8 cellular contexts compared by ENCODE assay signal in genomic region chr18:62717059-62717849, GRCh38. TPM values are rescaled to one million over a fixed set of nuclear protein-coding genes. Genes with fewer than 3 reads are reported as not detected.
DNase-seq lines count a peak whose midpoint lies in the region; ATAC-seq and TF ChIP-seq lines count a peak whose summit lies in the region.

No MANE protein-coding gene starts in this region.

- peak overlapping the region; percentile 91 for H3K4me3 Mint-ChIP-seq in WTC11

- CTCF ChIA-PET in WTC11 (lab: Charles Lee): interaction anchor here (0.6 to 2.3 kb wide), 9 partner anchors 24 to 268 kb away, joined by 3 to 6 read pairs (median 3); no protein-coding TSS in a partner anchor

- POLR2A ChIA-PET in WTC11 (lab: Charles Lee): interaction anchor here (0.6 to 3.8 kb wide), 6 partner anchors 17 to 160 kb away, joined by 3 to 19 read pairs (median 4); no protein-coding TSS in a partner anchor

- peak; percentile 2; the same call in 1 of the 2 replicates for ATAC-seq in WTC11
- ATAC-seq in left lobe of liver: peak; percentile 5
- no peak for ATAC-seq in HG03159 (IDR thresholded peaks at IDR 0.05; ENCODE audit: unreplicated experiment)

- peaks cover 4% of the 10 kb centered on the region; the same call in 1 of the 2 replicates for H3K36me3 Mint-ChIP-seq in WTC11

- peak; percentile 90 for DNase-seq in NCI-H146 treated with DMSO at 0.1 percent for 48 hours (lab: John Stamatoyannopoulos, UW; ENCODE audit: unreplicated experiment)
- DNase-seq in WTC11 (ENCODE audit: low spot score): peak; percentile 39
- peak; percentile 60 for DNase-seq in cerebellar cortex (ENCODE audit: low spot score)
- peak; percentile 69 for DNase-seq in left lobe of liver (ENCODE audit: low spot score)
- peak; percentile 42 for DNase-seq in stimulated activated CD4-positive, alpha-beta T cell treated with anti-CD3 and anti-CD28 coated beads, Interleukin-4, amount 100 ng/mL, for 24 hours
- no peak for DNase-seq in GM19240 (ENCODE audit: insufficient read length, low spot score)

- H3K4me1 Mint-ChIP-seq in WTC11: peaks cover 57% of the 10 kb centered on the region

- H3K4me3 ChIP-seq in GM12875 (ENCODE audit: low read depth, low read length): peak overlapping the region; percentile 85

- no peaks in the 10 kb centered on the region for H3K27me3 Mint-ChIP-seq in WTC11 (ENCODE audit: low read depth)

- no peak for TF ChIP-seq CTCF in GM12875 (IDR thresholded peaks at IDR 0.05; ENCODE audit: borderline replicate concordance, insufficient read depth, low read depth, low read length)
- no peak for TF ChIP-seq CTCF in WTC11 (IDR thresholded peaks at IDR 0.05)

- H3K27ac Mint-ChIP-seq in WTC11: peak overlapping the region; percentile 75

- H3K9me3 Mint-ChIP-seq in WTC11: no peaks in the 10 kb centered on the region

TF ChIP-seq in WTC11, 78 proteins besides CTCF, POLR2A, EP300 and RAD21:
- peak; percentile 64 for TF ChIP-seq USF2 (CRISPR knock-in tag; IDR thresholded peaks at IDR 0.05)
- no peak for TF ChIP-seq PRDM15 (CRISPR knock-in tag; IDR thresholded peaks at IDR 0.05)
- peak; percentile 58 for TF ChIP-seq USF1 (CRISPR knock-in tag; IDR thresholded peaks at IDR 0.05)
TF ChIP-seq in WTC11: peak in this region for 2.

RNA-seq across cellular contexts. Expression of gene PHLPP1, which starts 1.9 kb away (rescaled TPM):
- 49.1 to 52.0 TPM (median 49.5 TPM) in 3 replicates for total RNA-seq in WTC11 (2021)
- 18.6 TPM for total RNA-seq in left lobe of liver
